18 cellular contexts compared by ENCODE assay signal in genomic region chr10:84798333-84798732, GRCh38.
"Had no signal": no experiment of that assay in that cellular context is flagged by ENCODE, and none has a peak within 500 bp of the region (broad histone marks: within the 10 kb centered on the region; RNA-seq: fewer than 3 reads in every experiment).

No MANE protein-coding gene starts in this region.

- DNase-seq: effector memory CD8-positive, alpha-beta T cell; gastrocnemius medialis; islet precursor cell; mammary epithelial cell; naive thymus-derived CD4-positive, alpha-beta T cell; posterior cingulate gyrus; sigmoid colon; stimulated activated CD4-positive, alpha-beta T cell treated with anti-CD3 and anti-CD28 coated beads, Interleukin-2, amount 100 ng/mL, for 24 hours; stimulated activated CD4-positive, alpha-beta T cell treated with anti-CD3 and anti-CD28 coated beads, Interleukin-4, amount 100 ng/mL, for 4 hours; stimulated activated naive B cell treated with anti-CD40 and anti-IgM and Interleukin-4, amounts not matched to agents 10 μg/mL and 1 μg/mL and 100 μg/mL, for 72 hours; stimulated activated naive CD8-positive, alpha-beta T cell treated with anti-CD3 and anti-CD28 coated beads, Interleukin-15, amount 100 ng/mL, for 72 hours; trophoblast cell had no signal

- H3K27ac ChIP-seq: epithelial cell of prostate, esophagus muscularis mucosa, gastrocnemius medialis, right atrium auricular region, sigmoid colon, skin epidermis, thoracic aorta had no signal

- H3K36me3 ChIP-seq: esophagus muscularis mucosa, gastrocnemius medialis, right atrium auricular region, sigmoid colon, thoracic aorta had no signal

- H3K9me3 ChIP-seq: esophagus muscularis mucosa, gastrocnemius medialis, right atrium auricular region, sigmoid colon, thoracic aorta had no signal

- ATAC-seq: effector memory CD8-positive, alpha-beta T cell; gastrocnemius medialis; left lobe of liver; naive thymus-derived CD4-positive, alpha-beta T cell; stimulated activated naive B cell treated with anti-CD40 and anti-IgM and Interleukin-4, amounts not matched to agents 10 μg/mL and 1 μg/mL and 100 μg/mL, for 72 hours; stimulated activated naive CD8-positive, alpha-beta T cell treated with anti-CD3 and anti-CD28 coated beads, Interleukin-15, amount 100 ng/mL, for 72 hours had no signal

- H3K4me1 ChIP-seq: esophagus muscularis mucosa, gastrocnemius medialis, right atrium auricular region, sigmoid colon had no signal

- H3K27me3 ChIP-seq: gastrocnemius medialis, right atrium auricular region, sigmoid colon had no signal

- H3K4me3 ChIP-seq: esophagus muscularis mucosa, gastrocnemius medialis, right atrium auricular region, sigmoid colon, skin epidermis, thoracic aorta had no signal
